Comparison of ENCODE assay signal across 30 cellular contexts in genomic region chr2:65273344-65273743, GRCh38.
"Had no signal": no experiment of that assay in that cellular context is flagged by ENCODE, and none has a peak within 500 bp of the region (broad histone marks: within the 10 kb centered on the region; RNA-seq: fewer than 3 reads in every experiment).

No MANE protein-coding gene starts in this region.

- H3K27ac Mint-ChIP-seq: stimulated activated memory B cell treated with anti-CD40 and anti-IgM and Interleukin-4, amounts not matched to agents 10 μg/mL and 1 μg/mL and 100 μg/mL, for 72 hours; type B pancreatic cell had no signal

- DNase-seq: naive thymus-derived CD4-positive, alpha-beta T cell; natural killer cell; nephron progenitor cell; nucleus accumbens; pancreas; retina; right cardiac atrium; right lobe of liver; sigmoid colon; small intestine; stimulated activated CD4-positive, alpha-beta T cell treated with anti-CD3 and anti-CD28 coated beads, Interleukin-15, amount 100 ng/mL, for 24 hours; stimulated activated CD4-positive, alpha-beta T cell treated with anti-CD3 and anti-CD28 coated beads, Interleukin-2, amount 100 ng/mL, for 24 hours; stimulated activated CD4-positive, alpha-beta T cell treated with anti-CD3 and anti-CD28 coated beads, Interleukin-2, amount 100 ng/mL, for 48 hours; stimulated activated CD4-positive, alpha-beta T cell treated with anti-CD3 and anti-CD28 coated beads, Interleukin-4, amount 100 ng/mL, for 4 hours; stimulated activated CD8-positive, alpha-beta memory T cell treated with anti-CD3 and anti-CD28 coated beads, Interleukin-4, amount 100 ng/mL, for 48 hours; stimulated activated naive CD4-positive, alpha-beta T cell; stimulated activated naive CD8-positive, alpha-beta T cell treated with anti-CD3 and anti-CD28 coated beads, Interleukin-15, amount 100 ng/mL, for 72 hours; stimulated activated naive CD8-positive, alpha-beta T cell treated with anti-CD3 and anti-CD28 coated beads, Interleukin-15, Interleukin-2, amounts not matched to agents 100 U/mL and 50 U/mL, for 24 hours; substantia nigra; testis; tibial artery; transverse colon; upper lobe of right lung; uterus had no signal

- H3K27me3 Mint-ChIP-seq: naive thymus-derived CD4-positive, alpha-beta T cell; stimulated activated memory B cell treated with anti-CD40 and anti-IgM and Interleukin-4, amounts not matched to agents 10 μg/mL and 1 μg/mL and 100 μg/mL, for 72 hours; stimulated activated naive CD8-positive, alpha-beta T cell treated with anti-CD3 and anti-CD28 coated beads, Interleukin-15, amount 100 ng/mL, for 72 hours; type B pancreatic cell had no signal

- H3K9me3 Mint-ChIP-seq: naive thymus-derived CD4-positive, alpha-beta T cell; natural killer cell; nephron progenitor cell; neural crest cell; stimulated activated memory B cell treated with anti-CD40 and anti-IgM and Interleukin-4, amounts not matched to agents 10 μg/mL and 1 μg/mL and 100 μg/mL, for 72 hours; stimulated activated naive CD8-positive, alpha-beta T cell treated with anti-CD3 and anti-CD28 coated beads, Interleukin-15, amount 100 ng/mL, for 72 hours; type B pancreatic cell had no signal

- H3K36me3 ChIP-seq: uterus had no signal

- ATAC-seq: naive thymus-derived CD4-positive, alpha-beta T cell; natural killer cell; pancreas; right cardiac atrium; right lobe of liver; stimulated activated memory B cell treated with anti-CD40 and anti-IgM and Interleukin-4, amounts not matched to agents 10 μg/mL and 1 μg/mL and 100 μg/mL, for 72 hours; stimulated activated naive CD8-positive, alpha-beta T cell treated with anti-CD3 and anti-CD28 coated beads, Interleukin-15, amount 100 ng/mL, for 72 hours; stimulated activated naive CD8-positive, alpha-beta T cell treated with anti-CD3 and anti-CD28 coated beads, Interleukin-15, Interleukin-2, amounts not matched to agents 100 U/mL and 50 U/mL, for 24 hours; upper lobe of right lung had no signal

- H3K4me1 ChIP-seq: pancreas, prostate gland, suprapubic skin, tibial artery, transverse colon, uterus had no signal

- H3K4me3 ChIP-seq: pancreas, prostate gland, right lobe of liver, sigmoid colon, suprapubic skin, testis, tibial artery, transverse colon, upper lobe of right lung, uterus had no signal

- H3K27ac ChIP-seq: neutrophil, pancreas, prostate gland, right lobe of liver, sigmoid colon, suprapubic skin, testis, tibial artery, transverse colon, upper lobe of right lung, uterus had no signal

- H3K27me3 ChIP-seq: neutrophil, pancreas, right lobe of liver, sigmoid colon, suprapubic skin, testis, tibial artery, transverse colon, upper lobe of right lung, uterus had no signal

- H3K4me3 Mint-ChIP-seq: naive thymus-derived CD4-positive, alpha-beta T cell; natural killer cell; nephron progenitor cell; neural crest cell; stimulated activated memory B cell treated with anti-CD40 and anti-IgM and Interleukin-4, amounts not matched to agents 10 μg/mL and 1 μg/mL and 100 μg/mL, for 72 hours; stimulated activated naive CD8-positive, alpha-beta T cell treated with anti-CD3 and anti-CD28 coated beads, Interleukin-15, amount 100 ng/mL, for 72 hours; type B pancreatic cell had no signal

- H3K9me3 ChIP-seq: neutrophil, pancreas, prostate gland, right lobe of liver, sigmoid colon, suprapubic skin, testis, tibial artery, transverse colon, upper lobe of right lung, uterus had no signal
